ENCODE assay signal across 9 cellular contexts in the genomic region with DNA sequence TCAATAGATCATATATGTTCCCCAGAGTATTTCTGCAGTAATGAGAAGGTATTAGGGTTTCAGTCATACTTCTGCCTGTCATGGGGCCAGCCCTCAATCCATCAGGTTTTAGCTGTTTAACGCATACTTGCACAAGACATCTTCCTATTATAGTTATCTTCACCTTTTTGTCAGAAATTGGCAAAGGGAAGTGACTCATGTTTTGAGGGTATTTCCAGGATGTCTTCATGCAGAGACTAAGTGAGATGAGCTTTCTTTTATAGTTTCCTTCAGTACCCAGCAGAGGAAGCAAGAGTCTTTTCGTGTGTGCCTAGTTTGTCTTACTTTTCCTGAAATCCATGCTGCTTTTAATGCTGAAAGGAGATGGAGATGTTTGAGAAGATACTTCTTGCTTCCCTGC. TPM values are rescaled to one million over a fixed set of nuclear protein-coding genes. Genes with fewer than 3 reads are reported as not detected.
A peak's percentile ranks its signal among the peaks of the same experiment; 100 is the strongest.
DNase-seq lines count a peak whose midpoint lies in the region; ATAC-seq and TF ChIP-seq lines count a peak whose summit lies in the region.
"Had no signal": no experiment of that assay in that cellular context is flagged by ENCODE, and none has a peak within 500 bp of the region (broad histone marks: within the 10 kb centered on the region; RNA-seq: fewer than 3 reads in every experiment).

No MANE protein-coding gene starts in this region.

- in situ Hi-C loops in G401 (cut with HindIII; ENCODE audit: low sequenced_read_pairs), result no loop called here

- no peaks in the 10 kb centered on the region for H3K9me3 ChIP-seq in adipocyte (ENCODE audit: control insufficient read depth, low read length)

- TF ChIP-seq CTCF in AG04449 (IDR thresholded peaks at IDR 0.05; ENCODE audit: insufficient read depth, low read length, missing control alignments), result no peak

- no peak overlapping the region for H3K9ac ChIP-seq in adipocyte (ENCODE audit: low read length)

- CTCF ChIA-PET in AG04449 (lab: Yijun Ruan, JAX), result no interaction called here

- no peaks in the 10 kb centered on the region for H3K4me1 ChIP-seq in adipocyte (ENCODE audit: control insufficient read depth, insufficient read depth, low read length)

- POLR2A ChIA-PET in AG04449 (lab: Yijun Ruan, JAX), result no interaction called here

- H3K36me3 ChIP-seq in adipocyte (ENCODE audit: control insufficient read depth, insufficient read depth, low read length, severe bottlenecking), result peaks cover 61% of the 10 kb centered on the region

- no peak overlapping the region for H3K4me3 ChIP-seq in AG04449 (ENCODE audit: low read depth, low read length)
- no peak overlapping the region for H3K4me3 ChIP-seq in adipocyte (ENCODE audit: low read length)

- DNase-seq in AG04449 (ENCODE audit: low read depth, low spot score) (peak; percentile 2), adipocyte (ENCODE audit: low read depth) (peak; percentile 10), G401 (ENCODE audit: low spot score) (no peak), left lobe of liver (ENCODE audit: low spot score) (no peak), NCI-H2171 (lab: John Stamatoyannopoulos, UW) (no peak), SKM-1 (lab: John Stamatoyannopoulos, UW; ENCODE audit: unreplicated experiment) (no peak)
- DNase-seq: natural killer cell had no signal

- H3K27me3 ChIP-seq in adipocyte (replicated peaks; ENCODE audit: control insufficient read depth, insufficient read depth, low read length), result peaks cover 6% of the 10 kb centered on the region

- peak; percentile 71 for ATAC-seq in GM19463 (IDR thresholded peaks at IDR 0.05; ENCODE audit: unreplicated experiment)
- ATAC-seq in HG03469 (IDR thresholded peaks at IDR 0.05; ENCODE audit: unreplicated experiment), result peak; percentile 74
- no peak for ATAC-seq in left lobe of liver

RNA-seq across cellular contexts. Expression of gene CSTF2, which starts 9.5 kb away (rescaled TPM):
- total RNA-seq in G401 (2014; rRNA removed; shearing (Covaris generic)), result 31.4 and 46.7 TPM in 2 replicates
- total RNA-seq in left lobe of liver, result 4.8 TPM

RNA-seq across cellular contexts. Expression of gene NOX1, which starts 44.4 kb away (rescaled TPM):
- not detected in 2 replicates for total RNA-seq in G401 (2014; rRNA removed; shearing (Covaris generic))
- not detected for total RNA-seq in left lobe of liver
- total RNA-seq: natural killer cell had no signal

Comparison
In these comparisons a context has a peak if more than half of its experiments do, and no peak if none do; other contexts are left out.
1. DNase-seq: peak in AG04449 (single experiment) and adipocyte (single experiment); none in G401 (single experiment), left lobe of liver (single experiment), NCI-H2171 (single experiment) and SKM-1 (single experiment).